6 cellular contexts compared by ENCODE assay signal in genomic region chr11:111878385-111878765, GRCh38. TPM values are rescaled to one million over a fixed set of nuclear protein-coding genes. Genes with fewer than 3 reads are reported as not detected.
DNase-seq lines count a peak whose midpoint lies in the region; ATAC-seq and TF ChIP-seq lines count a peak whose summit lies in the region.

No MANE protein-coding gene starts in this region.

- peak overlapping the region; percentile 91 for H3K9ac ChIP-seq in OCI-LY3 (ENCODE audit: low read length)

- H3K36me3 ChIP-seq in OCI-LY3 (replicated peaks; ENCODE audit: low read depth, low read length) (peaks cover 10% of the 10 kb centered on the region), transverse colon (no peaks in the 10 kb centered on the region)

- no peak for TF ChIP-seq POLR2A in transverse colon (IDR thresholded peaks at IDR 0.05)

- intact Hi-C loops in transverse colon (cut with DNase I; ENCODE audit: low total_unique reads): loop anchor here (5.0 kb wide), 1 partner anchor 99 kb away; no protein-coding TSS in a partner anchor

- peaks cover 12% of the 10 kb centered on the region for H3K4me1 Mint-ChIP-seq in activated T-cell treated with anti-CD3 and anti-CD28 coated beads, Interleukin-2, amount 50 U/mL, for 4 hours (ENCODE audit: low read depth)
- peaks cover 7% of the 10 kb centered on the region for H3K4me1 Mint-ChIP-seq in glutamatergic neuron (ENCODE audit: low read depth, unreplicated experiment)

- peak overlapping the region; percentile 65 for H3K4me2 ChIP-seq in OCI-LY3 (ENCODE audit: low read length)

- H3K79me2 ChIP-seq in OCI-LY3 (ENCODE audit: low read length): peaks cover 13% of the 10 kb centered on the region

- H3K27ac ChIP-seq in OCI-LY3 (ENCODE audit: low read length) (peak overlapping the region; percentile 88), transverse colon (peak overlapping the region; percentile 88 to 96 (median 92))

- WGBS in transverse colon (ENCODE audit: low coverage in 1 of 2), 2 donors: 0 to 1% methylated on average over 2 to 10 of the region's 10 CpGs

- peak overlapping the region; percentile 98 for H3K27ac Mint-ChIP-seq in glutamatergic neuron (ENCODE audit: unreplicated experiment)

- no peaks in the 10 kb centered on the region for H3K27me3 Mint-ChIP-seq in activated T-cell treated with anti-CD3 and anti-CD28 coated beads, Interleukin-2, amount 50 U/mL, for 4 hours (ENCODE audit: low read depth)
- peaks cover 6% of the 10 kb centered on the region for H3K27me3 Mint-ChIP-seq in glutamatergic neuron (ENCODE audit: unreplicated experiment)

- DNase-seq in activated T-cell treated with anti-CD3 and anti-CD28 coated beads, Interleukin-2, amount 50 U/mL, for 4 hours: no peak
- DNase-seq in activated T-cell treated with anti-CD3 and anti-CD28 coated beads for 4 hours: no peak
- no peak for DNase-seq in glutamatergic neuron
- no peak for DNase-seq in transverse colon
- no peak for DNase-seq in SKM-1 (lab: John Stamatoyannopoulos, UW; ENCODE audit: unreplicated experiment)

- H3K36me3 Mint-ChIP-seq in activated T-cell treated with anti-CD3 and anti-CD28 coated beads, Interleukin-2, amount 50 U/mL, for 4 hours (ENCODE audit: insufficient read depth): peaks cover 6% of the 10 kb centered on the region
- H3K36me3 Mint-ChIP-seq in glutamatergic neuron (ENCODE audit: unreplicated experiment): no peaks in the 10 kb centered on the region

- peaks cover 6% of the 10 kb centered on the region for H3K4me1 ChIP-seq in OCI-LY3 (ENCODE audit: low read length)
- peaks cover 6 to 16% (median 9%) of the 10 kb centered on the region in 4 donors for H3K4me1 ChIP-seq in transverse colon

- H3K4me3 Mint-ChIP-seq in activated T-cell treated with anti-CD3 and anti-CD28 coated beads, Interleukin-2, amount 50 U/mL, for 4 hours: peak overlapping the region; percentile 87
- peak overlapping the region; percentile 90 for H3K4me3 Mint-ChIP-seq in glutamatergic neuron (ENCODE audit: unreplicated experiment)

- H2AFZ ChIP-seq in OCI-LY3 (ENCODE audit: low read depth, low read length): peak overlapping the region; percentile 96

- no peaks in the 10 kb centered on the region for H4K20me1 ChIP-seq in OCI-LY3 (ENCODE audit: insufficient read depth, low read length)

- TF ChIP-seq CTCF in OCI-LY3 (IDR thresholded peaks at IDR 0.05; ENCODE audit: low read depth, low read length) (no peak), glutamatergic neuron (IDR thresholded peaks at IDR 0.05; ENCODE audit: partially characterized antibody, unreplicated experiment) (no peak), transverse colon (IDR thresholded peaks at IDR 0.05) (no peak)

- no peak for TF ChIP-seq EP300 in transverse colon (IDR thresholded peaks at IDR 0.05; ENCODE audit: low read depth)

- H3K4me3 ChIP-seq in OCI-LY3 (ENCODE audit: low read length): peak overlapping the region; percentile 86
- H3K4me3 ChIP-seq in transverse colon: peak overlapping the region; percentile 48 to 58 (median 49)

- no peaks in the 10 kb centered on the region for H3K9me3 Mint-ChIP-seq in activated T-cell treated with anti-CD3 and anti-CD28 coated beads, Interleukin-2, amount 50 U/mL, for 4 hours
- H3K9me3 Mint-ChIP-seq in glutamatergic neuron (ENCODE audit: unreplicated experiment): no peaks in the 10 kb centered on the region

- in situ Hi-C loops in transverse colon (cut with MboI; ENCODE audit: low pct_ligation_motif_present in 1 of 4, low pct_unique_long_range_greater_than_20kb in 1 of 4, low sequenced_read_pairs in 3 of 4): loop anchor here in 2 of 4 donors (10.0 kb wide), 3 partner anchors 46 to 206 kb away; partner anchors contain the start of genes SDHD (in 1 of the 2) and TIMM8B (in 1 of the 2)

- H3K27me3 ChIP-seq in OCI-LY3 (ENCODE audit: low read depth, low read length) (no peaks in the 10 kb centered on the region), transverse colon (no peaks in the 10 kb centered on the region)

- H3K9me3 ChIP-seq in OCI-LY3 (ENCODE audit: insufficient read depth, low read length) (no peaks in the 10 kb centered on the region), transverse colon (no peaks in the 10 kb centered on the region)

- no peak for ATAC-seq in activated T-cell treated with anti-CD3 and anti-CD28 coated beads, Interleukin-2, amount 50 U/mL, for 4 hours

RNA-seq across cellular contexts. Expression of gene FDXACB1, which starts 0.6 kb away (rescaled TPM):
- total RNA-seq in activated T-cell treated with anti-CD3 and anti-CD28 coated beads, Interleukin-2, amount 50 U/mL, for 4 hours: 10 to 100 TPM; 11.1 to 12.5 (median 11.4) TPM
- total RNA-seq in glutamatergic neuron (ENCODE audit: unreplicated experiment) (1.6 TPM), transverse colon (1 to 10 TPM in 3 of 4 donors, not detected in 1; 1.4 to 3.4 (median 1.5) TPM)

RNA-seq across cellular contexts. Expression of gene CFAP68, which starts 1.0 kb away (rescaled TPM):
- total RNA-seq in activated T-cell treated with anti-CD3 and anti-CD28 coated beads, Interleukin-2, amount 50 U/mL, for 4 hours: 10 to 100 TPM; 16.9 to 25.3 (median 17.9) TPM
- total RNA-seq in glutamatergic neuron (ENCODE audit: unreplicated experiment): 21.7 TPM
- total RNA-seq in transverse colon: 10 to 100 TPM in 2 of 4 donors, under 1 TPM in 1, not detected in 1; 0.20 to 19.8 (median 18.8) TPM

RNA-seq across cellular contexts. Expression of gene ALG9, which starts 7.0 kb away (rescaled TPM):
- 10 to 100 TPM; 22.9 to 24.2 (median 23.8) TPM for total RNA-seq in activated T-cell treated with anti-CD3 and anti-CD28 coated beads, Interleukin-2, amount 50 U/mL, for 4 hours
- 69.4 TPM for total RNA-seq in glutamatergic neuron (ENCODE audit: unreplicated experiment)
- total RNA-seq in transverse colon: 10 to 100 TPM; 18.4 to 51.1 (median 35.0) TPM

RNA-seq across cellular contexts. Expression of gene CRYAB, which starts 33.2 kb away (rescaled TPM):
- total RNA-seq in activated T-cell treated with anti-CD3 and anti-CD28 coated beads, Interleukin-2, amount 50 U/mL, for 4 hours: under 1 TPM in 1 of 3 donors, not detected in 2; 0.35 TPM
- total RNA-seq in glutamatergic neuron (ENCODE audit: unreplicated experiment): 0.64 TPM
- total RNA-seq in transverse colon: 100 to 1,000 TPM in 1 of 4 donors, 10 to 100 TPM in 3; 38.0 to 112 (median 68.2) TPM

RNA-seq across cellular contexts. Expression of gene HSPB2, which starts 34.2 kb away (rescaled TPM):
- total RNA-seq in activated T-cell treated with anti-CD3 and anti-CD28 coated beads, Interleukin-2, amount 50 U/mL, for 4 hours: not detected
- total RNA-seq in glutamatergic neuron (ENCODE audit: unreplicated experiment) (1.4 TPM), transverse colon (1 to 10 TPM in 1 of 4 donors, not detected in 3; 1.3 TPM)
